In genomic region chr1:178126790-178127189, GRCh38 we compare ENCODE assay signal across 10 cellular contexts. TPM values are rescaled to one million over a fixed set of nuclear protein-coding genes. Genes with fewer than 3 reads are reported as not detected.
DNase-seq lines count a peak whose midpoint lies in the region; ATAC-seq and TF ChIP-seq lines count a peak whose summit lies in the region.
"Had no signal": no experiment of that assay in that cellular context is flagged by ENCODE, and none has a peak within 500 bp of the region (broad histone marks: within the 10 kb centered on the region; RNA-seq: fewer than 3 reads in every experiment).

No MANE protein-coding gene starts in this region.

- peaks cover 9% of the 10 kb centered on the region for H3K4me1 ChIP-seq in cardiac muscle cell (ENCODE audit: low read depth)
- H3K4me1 ChIP-seq in left ventricle myocardium inferior, result peaks cover 54% of the 10 kb centered on the region
- H3K4me1 ChIP-seq in RWPE2 (ENCODE audit: insufficient read depth, poor library complexity, severe bottlenecking), result peaks cover 62% of the 10 kb centered on the region

- H3K36me3 Mint-ChIP-seq in type B pancreatic cell, result peaks cover 6% of the 10 kb centered on the region
- H3K36me3 Mint-ChIP-seq in activated T-helper 2 cell treated with anti-CD3 and anti-CD28 coated beads, Interferon-gamma antibody, Interleukin-2, Interleukin-4, amounts not matched to agents 10 μg/mL and 5 μg/mL and 100 μg/mL, durations not matched to agents 14 hours and 24 hours and 36 hours (ENCODE audit: low read depth), result no peaks in the 10 kb centered on the region

- DNase-seq in cardiac muscle cell (ENCODE audit: low read depth in 1 of 2, low spot score in 1 of 2) (peak in 1 of 2 donors; percentile 65), left ventricle myocardium inferior (no peak), RWPE2 (ENCODE audit: low spot score) (peak; percentile 52), glomerular endothelial cell (ENCODE audit: extremely low read depth, low read depth, low spot score) (peak; percentile 27), type B pancreatic cell (ENCODE audit: extremely low spot score, unreplicated experiment) (no peak), NCI-H2081 treated with DMSO at 0.1 percent for 48 hours (lab: John Stamatoyannopoulos, UW) (no peak)
- DNase-seq in activated T-helper 2 cell treated with anti-CD3 and anti-CD28 coated beads, Interferon-gamma antibody, Interleukin-2, Interleukin-4, amounts not matched to agents 10 μg/mL and 5 μg/mL and 100 μg/mL, durations not matched to agents 14 hours and 24 hours and 36 hours (ENCODE audit: low spot score), result no peak
- no peak for DNase-seq in activated CD8-positive, alpha-beta memory T cell treated with anti-CD3 and anti-CD28 coated beads, Interleukin-2, amount 50 U/mL, for 4 hours
- DNase-seq: activated CD4-positive, alpha-beta T cell treated with anti-CD3 and anti-CD28 coated beads, Interleukin-2, amount 50 U/mL, for 1 hour had no signal

- peaks cover 7% of the 10 kb centered on the region for H3K9me3 Mint-ChIP-seq in type B pancreatic cell
- no peaks in the 10 kb centered on the region for H3K9me3 Mint-ChIP-seq in activated T-helper 2 cell treated with anti-CD3 and anti-CD28 coated beads, Interferon-gamma antibody, Interleukin-2, Interleukin-4, amounts not matched to agents 10 μg/mL and 5 μg/mL and 100 μg/mL, durations not matched to agents 14 hours and 24 hours and 36 hours

- peak overlapping the region; percentile 69 for H3K27ac ChIP-seq in cardiac muscle cell
- H3K27ac ChIP-seq in left ventricle myocardium inferior (replicated peaks), result no peak overlapping the region
- peak overlapping the region; percentile 96 for H3K27ac ChIP-seq in RWPE2 (ENCODE audit: poor library complexity, severe bottlenecking)

- TF ChIP-seq CTCF in cardiac muscle cell (IDR thresholded peaks at IDR 0.05; ENCODE audit: low read depth, low read length), result no peak
- TF ChIP-seq CTCF in left ventricle myocardium inferior (IDR thresholded peaks at IDR 0.05; ENCODE audit: borderline replicate concordance), result no peak
- no peak for TF ChIP-seq CTCF in RWPE2 (IDR thresholded peaks at IDR 0.05; ENCODE audit: poor library complexity, severe bottlenecking)
- TF ChIP-seq CTCF in type B pancreatic cell (conservative IDR thresholded peaks at IDR 0.05), result no peak

- intact Hi-C loops in left ventricle myocardium inferior (cut with micrococcal nuclease), result no loop called here
- intact Hi-C loops in activated T-helper 2 cell treated with anti-CD3 and anti-CD28 coated beads, Interferon-gamma antibody, Interleukin-2, Interleukin-4, amounts not matched to agents 10 μg/mL and 5 μg/mL and 100 μg/mL, durations not matched to agents 14 hours and 24 hours and 36 hours (cut with micrococcal nuclease), result no loop called here

- H3K4me3 Mint-ChIP-seq in type B pancreatic cell, result peak overlapping the region; percentile 56
- no peak overlapping the region for H3K4me3 Mint-ChIP-seq in activated T-helper 2 cell treated with anti-CD3 and anti-CD28 coated beads, Interferon-gamma antibody, Interleukin-2, Interleukin-4, amounts not matched to agents 10 μg/mL and 5 μg/mL and 100 μg/mL, durations not matched to agents 14 hours and 24 hours and 36 hours (ENCODE audit: low read depth)

- H3K4me3 ChIP-seq in cardiac muscle cell (no peak overlapping the region), left ventricle myocardium inferior (no peak overlapping the region), RWPE2 (ENCODE audit: severe bottlenecking) (no peak overlapping the region)
- H3K4me3 ChIP-seq: BLaER1 treated with 17β-estradiol and CSF1 and Interleukin-3, amounts not matched to agents 10 nM and 100 nM had no signal

- peak; percentile 97 for ATAC-seq in RWPE2 (ENCODE audit: low read depth)

- peak overlapping the region; percentile 95 for H3K27ac Mint-ChIP-seq in type B pancreatic cell
- no peak overlapping the region for H3K27ac Mint-ChIP-seq in activated T-helper 2 cell treated with anti-CD3 and anti-CD28 coated beads, Interferon-gamma antibody, Interleukin-2, Interleukin-4, amounts not matched to agents 10 μg/mL and 5 μg/mL and 100 μg/mL, durations not matched to agents 14 hours and 24 hours and 36 hours

- no peaks in the 10 kb centered on the region for H3K27me3 Mint-ChIP-seq in type B pancreatic cell
- no peaks in the 10 kb centered on the region for H3K27me3 Mint-ChIP-seq in activated T-helper 2 cell treated with anti-CD3 and anti-CD28 coated beads, Interferon-gamma antibody, Interleukin-2, Interleukin-4, amounts not matched to agents 10 μg/mL and 5 μg/mL and 100 μg/mL, durations not matched to agents 14 hours and 24 hours and 36 hours (ENCODE audit: low read depth)

- peaks cover 11% of the 10 kb centered on the region for H3K4me1 Mint-ChIP-seq in type B pancreatic cell (ENCODE audit: unreplicated experiment)
- H3K4me1 Mint-ChIP-seq in activated T-helper 2 cell treated with anti-CD3 and anti-CD28 coated beads, Interferon-gamma antibody, Interleukin-2, Interleukin-4, amounts not matched to agents 10 μg/mL and 5 μg/mL and 100 μg/mL, durations not matched to agents 14 hours and 24 hours and 36 hours (ENCODE audit: low read depth), result no peaks in the 10 kb centered on the region

- H3K9me3 ChIP-seq in cardiac muscle cell (ENCODE audit: low read depth) (no peaks in the 10 kb centered on the region), left ventricle myocardium inferior (replicated peaks) (no peaks in the 10 kb centered on the region), RWPE2 (ENCODE audit: severe bottlenecking) (no peaks in the 10 kb centered on the region)
- H3K9me3 ChIP-seq: BLaER1 treated with 17β-estradiol and CSF1 and Interleukin-3, amounts not matched to agents 10 nM and 100 nM had no signal

- H3K27me3 ChIP-seq in cardiac muscle cell (no peaks in the 10 kb centered on the region), left ventricle myocardium inferior (ENCODE audit: low read depth) (no peaks in the 10 kb centered on the region), RWPE2 (ENCODE audit: insufficient read depth, poor library complexity, severe bottlenecking) (no peaks in the 10 kb centered on the region)
- H3K27me3 ChIP-seq: BLaER1 treated with 17β-estradiol and CSF1 and Interleukin-3, amounts not matched to agents 10 nM and 100 nM had no signal

- no peaks in the 10 kb centered on the region for H3K36me3 ChIP-seq in cardiac muscle cell
- no peaks in the 10 kb centered on the region for H3K36me3 ChIP-seq in left ventricle myocardium inferior
- peaks cover 4% of the 10 kb centered on the region; the same call in 1 of the 2 replicates for H3K36me3 ChIP-seq in RWPE2 (ENCODE audit: low read depth)
- H3K36me3 ChIP-seq: BLaER1 treated with 17β-estradiol and CSF1 and Interleukin-3, amounts not matched to agents 10 nM and 100 nM had no signal

RNA-seq across cellular contexts. Expression of gene RASAL2, which starts 32.9 kb away (rescaled TPM):
- total RNA-seq in cardiac muscle cell (25.3 and 35.3 TPM in 2 replicates), left ventricle myocardium inferior (28.3 TPM), glomerular endothelial cell (30.2 and 35.9 TPM in 2 replicates), type B pancreatic cell (ENCODE audit: low replicate concordance) (21.8 and 32.6 TPM in 2 replicates)
- 11.2 and 13.1 TPM in 2 replicates for polyA plus RNA-seq in cardiac muscle cell
- 0.37 and 0.43 TPM in 2 replicates for total RNA-seq in activated T-helper 2 cell treated with anti-CD3 and anti-CD28 coated beads, Interferon-gamma antibody, Interleukin-2, Interleukin-4, amounts not matched to agents 10 μg/mL and 5 μg/mL and 100 μg/mL, durations not matched to agents 14 hours and 24 hours and 36 hours

Comparison
In these comparisons a context has a peak if more than half of its experiments do, and no peak if none do; other contexts are left out.
1. DNase-seq: peak in RWPE2 (single experiment) and glomerular endothelial cell (single experiment); none in left ventricle myocardium inferior (single experiment), type B pancreatic cell (single experiment), activated T-helper 2 cell treated with anti-CD3 and anti-CD28 coated beads, Interferon-gamma antibody, Interleukin-2, Interleukin-4, amounts not matched to agents 10 μg/mL and 5 μg/mL and 100 μg/mL, durations not matched to agents 14 hours and 24 hours and 36 hours (single experiment), NCI-H2081 treated with DMSO at 0.1 percent for 48 hours (single experiment) and activated CD8-positive, alpha-beta memory T cell treated with anti-CD3 and anti-CD28 coated beads, Interleukin-2, amount 50 U/mL, for 4 hours (single experiment).
2. RNA of gene RASAL2, which starts 32.9 kb away (total RNA-seq): 30.2 to 35.9 TPM in glomerular endothelial cell, 25.3 to 35.3 TPM in cardiac muscle cell, 28.3 TPM in left ventricle myocardium inferior (single experiment) and 21.8 to 32.6 TPM in type B pancreatic cell; 0.37 to 0.43 TPM in activated T-helper 2 cell treated with anti-CD3 and anti-CD28 coated beads, Interferon-gamma antibody, Interleukin-2, Interleukin-4, amounts not matched to agents 10 μg/mL and 5 μg/mL and 100 μg/mL, durations not matched to agents 14 hours and 24 hours and 36 hours; every median in the first group is over 10 times any median in the second.